ENCODE assay signal across 18 cellular contexts in genomic region chr22:50083462-50084081, GRCh38. TPM values are rescaled to one million over a fixed set of nuclear protein-coding genes. Genes with fewer than 3 reads are reported as not detected.
DNase-seq lines count a peak whose midpoint lies in the region; ATAC-seq and TF ChIP-seq lines count a peak whose summit lies in the region.
"Had no signal": no experiment of that assay in that cellular context is flagged by ENCODE, and none has a peak within 500 bp of the region (broad histone marks: within the 10 kb centered on the region; RNA-seq: fewer than 3 reads in every experiment).

No MANE protein-coding gene starts in this region.

- CTCF ChIA-PET in CD4-positive, alpha-beta T cell (lab: Charles Lee) = interaction anchor here (0.5 kb wide), 1 partner anchor 30 kb away, joined by 4 read pairs; no protein-coding TSS in a partner anchor

- peaks cover 3% of the 10 kb centered on the region for H3K9me3 Mint-ChIP-seq in chondrocyte (ENCODE audit: low read depth)
- no peaks in the 10 kb centered on the region for H3K9me3 Mint-ChIP-seq in CD4-positive, alpha-beta T cell
- H3K9me3 Mint-ChIP-seq: activated naive CD8-positive, alpha-beta T cell treated with anti-CD3 and anti-CD28 coated beads, Interleukin-2, amount 50 U/mL, for 24 hours had no signal

- H3K4me3 Mint-ChIP-seq in chondrocyte (ENCODE audit: unreplicated experiment) = no peak overlapping the region
- no peak overlapping the region for H3K4me3 Mint-ChIP-seq in CD4-positive, alpha-beta T cell
- H3K4me3 Mint-ChIP-seq: activated naive CD8-positive, alpha-beta T cell treated with anti-CD3 and anti-CD28 coated beads, Interleukin-2, amount 50 U/mL, for 24 hours; stimulated activated memory B cell treated with anti-CD40 and anti-IgM and Interleukin-4, amounts not matched to agents 10 μg/mL and 1 μg/mL and 100 μg/mL, for 72 hours had no signal

- H4K20me1 ChIP-seq in MM.1S (ENCODE audit: insufficient read depth, low read length) = no peaks in the 10 kb centered on the region

- 90 to 94% methylated on average over 15 to 16 of the region's 18 CpGs for WGBS in mesodermal cell (ENCODE audit: insufficient coverage in 2 of 2), 2 experiments

- no peaks in the 10 kb centered on the region for H3K9me2 ChIP-seq in MM.1S (replicated peaks; ENCODE audit: insufficient read depth, low read length)

- in situ Hi-C loops in GM13976 (cut with MboI; ENCODE audit: low sequenced_read_pairs, unreplicated experiment) = no loop called here

- no peak for ATAC-seq in CD4-positive, alpha-beta T cell (ENCODE audit: poor library complexity)
- ATAC-seq: activated naive CD8-positive, alpha-beta T cell treated with anti-CD3 and anti-CD28 coated beads, Interleukin-2, amount 50 U/mL, for 24 hours; left ventricle myocardium superior; stimulated activated memory B cell treated with anti-CD40 and anti-IgM and Interleukin-4, amounts not matched to agents 10 μg/mL and 1 μg/mL and 100 μg/mL, for 72 hours had no signal

- no peak overlapping the region for H3K9ac ChIP-seq in MM.1S (ENCODE audit: low read length)

- H3K79me2 ChIP-seq in MM.1S (ENCODE audit: low read length) = no peaks in the 10 kb centered on the region

- no peak overlapping the region for H3K27ac Mint-ChIP-seq in chondrocyte (ENCODE audit: unreplicated experiment)
- H3K27ac Mint-ChIP-seq in CD4-positive, alpha-beta T cell = no peak overlapping the region
- H3K27ac Mint-ChIP-seq: activated naive CD8-positive, alpha-beta T cell treated with anti-CD3 and anti-CD28 coated beads, Interleukin-2, amount 50 U/mL, for 24 hours; stimulated activated memory B cell treated with anti-CD40 and anti-IgM and Interleukin-4, amounts not matched to agents 10 μg/mL and 1 μg/mL and 100 μg/mL, for 72 hours had no signal

- H3K36me3 Mint-ChIP-seq in chondrocyte (ENCODE audit: low read depth) = no peaks in the 10 kb centered on the region
- H3K36me3 Mint-ChIP-seq in CD4-positive, alpha-beta T cell (ENCODE audit: low read depth) = no peaks in the 10 kb centered on the region

- no peaks in the 10 kb centered on the region for H3F3A ChIP-seq in MM.1S (ENCODE audit: insufficient read depth, low read length)

- peaks cover 2% of the 10 kb centered on the region for H3K27me3 Mint-ChIP-seq in chondrocyte (ENCODE audit: low read depth)
- H3K27me3 Mint-ChIP-seq in CD4-positive, alpha-beta T cell = peaks cover 30% of the 10 kb centered on the region

- POLR2A ChIA-PET in CD4-positive, alpha-beta T cell (lab: Charles Lee) = no interaction called here

- H3K9me3 ChIP-seq in MM.1S (replicated peaks; ENCODE audit: insufficient read depth, low read length) (no peaks in the 10 kb centered on the region), mesodermal cell (ENCODE audit: control insufficient read depth, low read length) (no peaks in the 10 kb centered on the region), MG63 (no peaks in the 10 kb centered on the region)
- no peaks in the 10 kb centered on the region for H3K9me3 ChIP-seq in CD4-positive, alpha-beta T cell (ENCODE audit: control insufficient read depth, low read length)

- H3K4me2 ChIP-seq in MM.1S (ENCODE audit: low read depth, low read length) = peak overlapping the region; percentile 27; the same call in 1 of the 2 replicates

- H2AFZ ChIP-seq in MM.1S (ENCODE audit: low read length) = no peak overlapping the region

- H3K4me3 ChIP-seq in MM.1S (ENCODE audit: low read length) = no peak overlapping the region
- H3K4me3 ChIP-seq in mesodermal cell (ENCODE audit: extremely low read depth, insufficient read depth, low read length, poor library complexity, severe bottlenecking) = no peak overlapping the region
- H3K4me3 ChIP-seq in MG63 = no peak overlapping the region

- H3K36me3 ChIP-seq in MM.1S (replicated peaks; ENCODE audit: insufficient read depth, low read length) = no peaks in the 10 kb centered on the region
- no peaks in the 10 kb centered on the region for H3K36me3 ChIP-seq in mesodermal cell (ENCODE audit: control insufficient read depth, insufficient read depth, low read length)
- H3K36me3 ChIP-seq in MG63 = no peaks in the 10 kb centered on the region

- TF ChIP-seq CTCF in GM13976 (IDR thresholded peaks at IDR 0.05; ENCODE audit: borderline replicate concordance, control extremely low read depth, extremely low read depth, insufficient read depth, missing control alignments) = no peak
- no peak for TF ChIP-seq CTCF in MM.1S (IDR thresholded peaks at IDR 0.05; ENCODE audit: low read length)
- no peak for TF ChIP-seq CTCF in chondrocyte (IDR thresholded peaks at IDR 0.05)
- no peak for TF ChIP-seq CTCF in CD4-positive, alpha-beta T cell (IDR thresholded peaks at IDR 0.05)

- H3K27me3 ChIP-seq in MM.1S (replicated peaks; ENCODE audit: insufficient read depth, low read length) (peaks cover 47% of the 10 kb centered on the region), MG63 (no peaks in the 10 kb centered on the region)
- H3K27me3 ChIP-seq in CD4-positive, alpha-beta T cell (ENCODE audit: control insufficient read depth, insufficient read depth, low read length) = peaks cover 20% of the 10 kb centered on the region

- H3K4me1 ChIP-seq in MM.1S (ENCODE audit: low read length) = peaks cover 4% of the 10 kb centered on the region; the same call in 1 of the 2 replicates
- H3K4me1 ChIP-seq in mesodermal cell (ENCODE audit: control insufficient read depth, insufficient read depth, low read length, poor library complexity, severe bottlenecking) = peaks cover 20% of the 10 kb centered on the region

- intact Hi-C loops in CD4-positive, alpha-beta T cell (cut with DNase I, micrococcal nuclease) = no loop called here

- no peak overlapping the region for H3K27ac ChIP-seq in MM.1S (ENCODE audit: low read length)
- H3K27ac ChIP-seq in mesodermal cell (ENCODE audit: low read depth, low read length, severe bottlenecking) = peak overlapping the region; percentile 1
- H3K27ac ChIP-seq in CD4-positive, alpha-beta T cell (ENCODE audit: low read depth, low read length) = no peak overlapping the region

- DNase-seq in GM13976 (ENCODE audit: low spot score) = peak; percentile 18
- no peak for DNase-seq in MM.1S
- peak; percentile 92 for DNase-seq in chondrocyte (ENCODE audit: low spot score)
- DNase-seq in NCI-H1436 (lab: John Stamatoyannopoulos, UW) = no peak
- no peak for DNase-seq in CD4-positive, alpha-beta T cell
- no peak for DNase-seq in MG63
- DNase-seq: activated CD4-positive, alpha-beta T cell treated with anti-CD3 and anti-CD28 coated beads for 1 hour; activated naive CD8-positive, alpha-beta T cell treated with anti-CD3 and anti-CD28 coated beads, Interleukin-2, amount 50 U/mL, for 24 hours; left ventricle myocardium superior; NCI-H146; NCI-H2171 treated with DMSO at 0.1 percent for 48 hours; NCI-H69; T1000 had no signal

- peaks cover 9% of the 10 kb centered on the region for H3K4me1 Mint-ChIP-seq in chondrocyte (ENCODE audit: low read depth)
- H3K4me1 Mint-ChIP-seq in CD4-positive, alpha-beta T cell (ENCODE audit: low read depth) = no peaks in the 10 kb centered on the region
- H3K4me1 Mint-ChIP-seq: activated naive CD8-positive, alpha-beta T cell treated with anti-CD3 and anti-CD28 coated beads, Interleukin-2, amount 50 U/mL, for 24 hours had no signal

RNA-seq across cellular contexts. Expression of gene MLC1, which starts 1.7 kb away (rescaled TPM):
- total RNA-seq in chondrocyte = 0.38 to 0.77 TPM (median 0.50 TPM) in 3 replicates
- 1.1 TPM for polyA plus RNA-seq in mesodermal cell (2013, experiment 1 of 2)
- 0.91 TPM for polyA plus RNA-seq in mesodermal cell (2013, experiment 2 of 2)
- under 1 TPM in 1 of 2 experiments, not detected in 1; 0.16 TPM for total RNA-seq in CD4-positive, alpha-beta T cell
- not detected in 2 replicates for total RNA-seq in MG63 (2014; rRNA removed; shearing (Covaris generic); ENCODE audit: low replicate concordance)
- total RNA-seq: dermis microvascular lymphatic vessel endothelial cell had no signal

RNA-seq across cellular contexts. Expression of gene MOV10L1, which starts 6.2 kb away (rescaled TPM):
- 0.51 to 1.1 TPM (median 1.1 TPM) in 3 replicates for total RNA-seq in chondrocyte
- 0.52 TPM for polyA plus RNA-seq in mesodermal cell (2013, experiment 1 of 2)
- polyA plus RNA-seq in mesodermal cell (2013, experiment 2 of 2) = 1.6 TPM
- total RNA-seq in CD4-positive, alpha-beta T cell = not detected
- not detected in 2 replicates for total RNA-seq in MG63 (2014; rRNA removed; shearing (Covaris generic); ENCODE audit: low replicate concordance)

RNA-seq across cellular contexts. Expression of gene TTLL8, which starts 25.5 kb away (rescaled TPM):
- not detected in 3 replicates for total RNA-seq in chondrocyte
- not detected for polyA plus RNA-seq in mesodermal cell (2013, experiment 1 of 2)
- not detected for polyA plus RNA-seq in mesodermal cell (2013, experiment 2 of 2)
- not detected for total RNA-seq in CD4-positive, alpha-beta T cell
- total RNA-seq in MG63 (2014; rRNA removed; shearing (Covaris generic); ENCODE audit: low replicate concordance) = not detected in 2 replicates
- total RNA-seq: dermis microvascular lymphatic vessel endothelial cell, left ventricle myocardium superior had no signal
- polyA plus RNA-seq: esophagus, thymus had no signal

Comparison
In these comparisons a context has a peak if more than half of its experiments do, and no peak if none do; other contexts are left out.
1. DNase-seq: peak in GM13976 (single experiment) and chondrocyte (single experiment); none in MM.1S (single experiment), NCI-H1436 (single experiment), CD4-positive, alpha-beta T cell (0 of 10) and MG63 (single experiment).